Comparison of ENCODE assay signal across 7 cellular contexts in genomic region chr12:121295123-121295745, GRCh38. TPM values are rescaled to one million over a fixed set of nuclear protein-coding genes. Genes with fewer than 3 reads are reported as not detected.
DNase-seq lines count a peak whose midpoint lies in the region; ATAC-seq, FAIRE-seq and TF ChIP-seq lines count a peak whose summit lies in the region.

No MANE protein-coding gene starts in this region.

- no peak for TF ChIP-seq CTCF in cardiac fibroblast (IDR thresholded peaks at IDR 0.05; ENCODE audit: low read depth, low read length)
- TF ChIP-seq CTCF in mucosa of descending colon (IDR thresholded peaks at IDR 0.05): no peak
- no peak for TF ChIP-seq CTCF in GM13977 (IDR thresholded peaks at IDR 0.05; ENCODE audit: extremely low read depth, insufficient read depth, missing control alignments)

- intact Hi-C loops in mucosa of descending colon (cut with DNase I, micrococcal nuclease) (no loop called here), sciatic nerve (cut with DNase I) (no loop called here)

- DNase-seq in GM18507 (ENCODE audit: extremely low spot score, insufficient read length, low read depth) (no peak), NT2/D1 (ENCODE audit: low read depth, low spot score) (no peak), cardiac fibroblast (ENCODE audit: low read depth in 2 of 2) (no peak), mucosa of descending colon (no peak), GM13977 (ENCODE audit: low spot score) (no peak), sciatic nerve (ENCODE audit: low spot score) (no peak)

- H3K4me1 ChIP-seq in NT2/D1 (ENCODE audit: insufficient read depth, insufficient read length) (no peaks in the 10 kb centered on the region), mucosa of descending colon (ENCODE audit: low read depth) (peaks cover 13% of the 10 kb centered on the region)

- FAIRE-seq in GM18507 (lab: Jason Lieb, UNC): peak; percentile 9

- H3K27me3 ChIP-seq in NT2/D1 (ENCODE audit: insufficient read depth, insufficient read length): peaks cover 4% of the 10 kb centered on the region

- in situ Hi-C loops in GM13977 (cut with MboI; ENCODE audit: low pct_unique_long_range_greater_than_20kb, low sequenced_read_pairs, unreplicated experiment): no loop called here

- ATAC-seq in mucosa of descending colon: no peak
- no peak for ATAC-seq in GM19397 (IDR thresholded peaks at IDR 0.05; ENCODE audit: unreplicated experiment)
- ATAC-seq in sciatic nerve: no peak

- H3K9me3 ChIP-seq in NT2/D1 (ENCODE audit: insufficient read depth, low read length): no peaks in the 10 kb centered on the region
- H3K9me3 ChIP-seq in mucosa of descending colon: no peaks in the 10 kb centered on the region

- H3K4me3 ChIP-seq in NT2/D1 (ENCODE audit: insufficient read length, low read depth) (peak overlapping the region; percentile 87), cardiac fibroblast (replicated peaks in 1 of 2; ENCODE audit: low read depth in 2 of 2, low read length in 2 of 2) (peak overlapping the region; percentile 78 to 96), mucosa of descending colon (peak overlapping the region; percentile 86)

- H3K36me3 ChIP-seq in NT2/D1 (ENCODE audit: insufficient read depth, insufficient read length, low read length) (peaks cover 12% of the 10 kb centered on the region), mucosa of descending colon (ENCODE audit: low read depth) (no peaks in the 10 kb centered on the region)

- peak overlapping the region; percentile 92 for H3K9ac ChIP-seq in NT2/D1 (ENCODE audit: insufficient read length, low read depth)

RNA-seq across cellular contexts. Expression of gene CAMKK2, which starts 1.3 kb away (rescaled TPM):
- total RNA-seq in mucosa of descending colon (10 to 100 TPM; 44.0 to 57.1 (median 47.3) TPM), sciatic nerve (32.5 TPM)

RNA-seq across cellular contexts. Expression of gene ANAPC5, which starts 57.0 kb away (rescaled TPM):
- 10 to 100 TPM; 89.8 to 98.1 (median 93.8) TPM for total RNA-seq in mucosa of descending colon
- 113 TPM for total RNA-seq in sciatic nerve
